20 cellular contexts compared by ENCODE assay signal in genomic region chrX:146456058-146456457, GRCh38.
"Had no signal": no experiment of that assay in that cellular context is flagged by ENCODE, and none has a peak within 500 bp of the region (broad histone marks: within the 10 kb centered on the region; RNA-seq: fewer than 3 reads in every experiment).

No MANE protein-coding gene starts in this region.

- H3K4me3 Mint-ChIP-seq: activated CD8-positive, alpha-beta T cell treated with anti-CD3 and anti-CD28 coated beads for 36 hours; activated naive CD4-positive, alpha-beta T cell treated with anti-CD3 and anti-CD28 coated beads, Interleukin-2, amount 50 U/mL, for 24 hours; activated T-cell treated with anti-CD3 and anti-CD28 coated beads, Interleukin-2, amount 50 U/mL, for 72 hours; T-helper 1 cell treated with Interleukin-12 subunit alpha and Interleukin-12 subunit beta and Interleukin-4 antibody, amounts not matched to agents 30 μg/mL and 1 μg/mL, for 36 hours had no signal

- ATAC-seq: activated CD4-positive, CD25-positive, alpha-beta regulatory T cell treated with anti-CD3 and anti-CD28 coated beads, Interleukin-2, amount 50 U/mL, for 24 hours; activated CD8-positive, alpha-beta T cell treated with anti-CD3 and anti-CD28 coated beads for 36 hours; activated T-cell treated with anti-CD3 and anti-CD28 coated beads, Interleukin-2, amount 50 U/mL, for 72 hours; PC-3 had no signal

- H3K4me1 Mint-ChIP-seq: activated naive CD4-positive, alpha-beta T cell treated with anti-CD3 and anti-CD28 coated beads, Interleukin-2, amount 50 U/mL, for 24 hours had no signal

- H3K27ac ChIP-seq: breast epithelium, colonic mucosa had no signal

- H3K27ac Mint-ChIP-seq: activated CD8-positive, alpha-beta T cell treated with anti-CD3 and anti-CD28 coated beads for 36 hours; activated naive CD4-positive, alpha-beta T cell treated with anti-CD3 and anti-CD28 coated beads, Interleukin-2, amount 50 U/mL, for 24 hours; activated T-cell treated with anti-CD3 and anti-CD28 coated beads, Interleukin-2, amount 50 U/mL, for 72 hours; T-helper 1 cell treated with Interleukin-12 subunit alpha and Interleukin-12 subunit beta and Interleukin-4 antibody, amounts not matched to agents 30 μg/mL and 1 μg/mL, for 36 hours had no signal

- DNase-seq: activated CD4-positive, alpha-beta T cell treated with anti-CD3 and anti-CD28 coated beads for 4 hours; activated CD8-positive, alpha-beta memory T cell treated with anti-CD3 and anti-CD28 coated beads, Interleukin-2, amount 50 U/mL, for 4 hours; activated CD8-positive, alpha-beta T cell treated with anti-CD3 and anti-CD28 coated beads for 36 hours; activated naive CD4-positive, alpha-beta T cell; activated T-cell treated with anti-CD3 and anti-CD28 coated beads, Interleukin-2, amount 50 U/mL, for 72 hours; aorta; caudate nucleus; colonic mucosa; Kasumi-1; NCI-H1417 treated with DMSO at 0.1 percent for 48 hours; NCI-H1694 treated with DMSO at 0.1 percent for 48 hours; NCI-H2029 treated with DMSO at 0.1 percent for 48 hours; NCI-H446; NCI-H774; PC-3; SHP77 treated with DMSO at 0.1 percent for 48 hours had no signal

- H3K27me3 ChIP-seq: colonic mucosa had no signal

- H3K36me3 Mint-ChIP-seq: activated naive CD4-positive, alpha-beta T cell treated with anti-CD3 and anti-CD28 coated beads, Interleukin-2, amount 50 U/mL, for 24 hours had no signal

- H3K9me3 Mint-ChIP-seq: activated CD8-positive, alpha-beta T cell treated with anti-CD3 and anti-CD28 coated beads for 36 hours; activated naive CD4-positive, alpha-beta T cell treated with anti-CD3 and anti-CD28 coated beads, Interleukin-2, amount 50 U/mL, for 24 hours; T-helper 1 cell treated with Interleukin-12 subunit alpha and Interleukin-12 subunit beta and Interleukin-4 antibody, amounts not matched to agents 30 μg/mL and 1 μg/mL, for 36 hours had no signal

- H3K4me1 ChIP-seq: breast epithelium, colonic mucosa had no signal

- H3K4me3 ChIP-seq: breast epithelium, colonic mucosa had no signal

- H3K27me3 Mint-ChIP-seq: activated CD8-positive, alpha-beta T cell treated with anti-CD3 and anti-CD28 coated beads for 36 hours; activated naive CD4-positive, alpha-beta T cell treated with anti-CD3 and anti-CD28 coated beads, Interleukin-2, amount 50 U/mL, for 24 hours had no signal

- H3K36me3 ChIP-seq: breast epithelium, colonic mucosa had no signal

- H3K9me3 ChIP-seq: breast epithelium, colonic mucosa had no signal
